In the genomic region with DNA sequence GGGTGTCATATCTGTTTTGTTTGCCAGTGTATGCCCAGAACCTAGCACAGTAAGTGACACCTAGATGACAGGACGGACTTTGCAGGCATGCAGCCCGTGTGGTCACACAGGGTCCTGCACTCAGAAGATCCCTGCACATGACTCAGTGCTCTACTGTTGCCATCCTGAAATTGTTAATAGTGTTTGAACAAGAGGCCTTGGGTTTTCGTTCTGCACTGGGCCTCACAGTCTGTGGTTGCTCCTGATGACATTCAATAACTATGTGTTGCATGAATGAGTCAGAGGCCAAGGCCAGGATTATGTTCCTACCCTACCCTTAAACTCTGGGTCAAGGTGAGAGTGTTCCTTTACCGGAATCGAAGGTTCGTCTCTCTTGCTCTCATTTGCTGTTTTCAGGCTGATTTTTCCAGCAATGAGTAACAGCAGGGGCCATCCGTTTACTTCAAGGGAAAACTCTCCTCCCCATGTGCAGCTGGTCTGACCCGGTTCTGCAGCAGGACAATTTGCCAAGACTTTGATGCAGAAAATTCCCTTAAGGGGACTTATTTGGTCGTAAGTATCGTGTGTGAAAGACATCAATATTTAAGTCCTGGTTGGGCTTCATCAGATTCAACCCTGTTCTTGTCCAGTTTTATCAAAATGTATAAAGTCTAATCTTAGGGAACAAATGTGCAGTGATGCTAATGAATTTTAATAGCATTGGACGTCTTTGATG, we compare ENCODE assay signal across 1 cellular context.
TF ChIP-seq lines count a peak whose summit lies in the region.

No MANE protein-coding gene starts in this region.

TF ChIP-seq in HepG2, 621 proteins besides CTCF, POLR2A, EP300 and RAD21 (continued from another document and continues in another):
- TF ChIP-seq, protein P1, sequence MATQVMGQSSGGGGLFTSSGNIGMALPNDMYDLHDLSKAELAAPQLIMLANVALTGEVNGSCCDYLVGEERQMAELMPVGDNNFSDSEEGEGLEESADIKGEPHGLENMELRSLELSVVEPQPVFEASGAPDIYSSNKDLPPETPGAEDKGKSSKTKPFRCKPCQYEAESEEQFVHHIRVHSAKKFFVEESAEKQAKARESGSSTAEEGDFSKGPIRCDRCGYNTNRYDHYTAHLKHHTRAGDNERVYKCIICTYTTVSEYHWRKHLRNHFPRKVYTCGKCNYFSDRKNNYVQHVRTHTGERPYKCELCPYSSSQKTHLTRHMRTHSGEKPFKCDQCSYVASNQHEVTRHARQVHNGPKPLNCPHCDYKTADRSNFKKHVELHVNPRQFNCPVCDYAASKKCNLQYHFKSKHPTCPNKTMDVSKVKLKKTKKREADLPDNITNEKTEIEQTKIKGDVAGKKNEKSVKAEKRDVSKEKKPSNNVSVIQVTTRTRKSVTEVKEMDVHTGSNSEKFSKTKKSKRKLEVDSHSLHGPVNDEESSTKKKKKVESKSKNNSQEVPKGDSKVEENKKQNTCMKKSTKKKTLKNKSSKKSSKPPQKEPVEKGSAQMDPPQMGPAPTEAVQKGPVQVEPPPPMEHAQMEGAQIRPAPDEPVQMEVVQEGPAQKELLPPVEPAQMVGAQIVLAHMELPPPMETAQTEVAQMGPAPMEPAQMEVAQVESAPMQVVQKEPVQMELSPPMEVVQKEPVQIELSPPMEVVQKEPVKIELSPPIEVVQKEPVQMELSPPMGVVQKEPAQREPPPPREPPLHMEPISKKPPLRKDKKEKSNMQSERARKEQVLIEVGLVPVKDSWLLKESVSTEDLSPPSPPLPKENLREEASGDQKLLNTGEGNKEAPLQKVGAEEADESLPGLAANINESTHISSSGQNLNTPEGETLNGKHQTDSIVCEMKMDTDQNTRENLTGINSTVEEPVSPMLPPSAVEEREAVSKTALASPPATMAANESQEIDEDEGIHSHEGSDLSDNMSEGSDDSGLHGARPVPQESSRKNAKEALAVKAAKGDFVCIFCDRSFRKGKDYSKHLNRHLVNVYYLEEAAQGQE (IDR thresholded peaks at IDR 0.05; ENCODE audit: borderline replicate concordance in 1 of 2, low read depth in 1 of 2, low read length in 2 of 2): peak in 1 of 2 experiments; percentile 70; a peak in 1 of 4 replicates
- TF ChIP-seq YEATS4 (CRISPR knock-in tag; IDR thresholded peaks at IDR 0.05; ENCODE audit: borderline replicate concordance): peak; percentile 77
- peak; percentile 66; the same call in 1 of the 2 replicates for TF ChIP-seq CAMTA2 (CRISPR knock-in tag; IDR thresholded peaks at IDR 0.05; ENCODE audit: borderline replicate concordance)
- peak; percentile 94 for TF ChIP-seq ZNF331 (CRISPR knock-in tag; IDR thresholded peaks at IDR 0.05)
- TF ChIP-seq, protein P2, sequence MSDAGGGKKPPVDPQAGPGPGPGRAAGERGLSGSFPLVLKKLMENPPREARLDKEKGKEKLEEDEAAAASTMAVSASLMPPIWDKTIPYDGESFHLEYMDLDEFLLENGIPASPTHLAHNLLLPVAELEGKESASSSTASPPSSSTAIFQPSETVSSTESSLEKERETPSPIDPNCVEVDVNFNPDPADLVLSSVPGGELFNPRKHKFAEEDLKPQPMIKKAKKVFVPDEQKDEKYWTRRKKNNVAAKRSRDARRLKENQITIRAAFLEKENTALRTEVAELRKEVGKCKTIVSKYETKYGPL (CRISPR knock-in tag; IDR thresholded peaks at IDR 0.05): peak; percentile 63; the same call in 1 of the 2 replicates
- TF ChIP-seq STAG1 (CRISPR knock-in tag; IDR thresholded peaks at IDR 0.05): peak; percentile 64
- TF ChIP-seq, protein P3, sequence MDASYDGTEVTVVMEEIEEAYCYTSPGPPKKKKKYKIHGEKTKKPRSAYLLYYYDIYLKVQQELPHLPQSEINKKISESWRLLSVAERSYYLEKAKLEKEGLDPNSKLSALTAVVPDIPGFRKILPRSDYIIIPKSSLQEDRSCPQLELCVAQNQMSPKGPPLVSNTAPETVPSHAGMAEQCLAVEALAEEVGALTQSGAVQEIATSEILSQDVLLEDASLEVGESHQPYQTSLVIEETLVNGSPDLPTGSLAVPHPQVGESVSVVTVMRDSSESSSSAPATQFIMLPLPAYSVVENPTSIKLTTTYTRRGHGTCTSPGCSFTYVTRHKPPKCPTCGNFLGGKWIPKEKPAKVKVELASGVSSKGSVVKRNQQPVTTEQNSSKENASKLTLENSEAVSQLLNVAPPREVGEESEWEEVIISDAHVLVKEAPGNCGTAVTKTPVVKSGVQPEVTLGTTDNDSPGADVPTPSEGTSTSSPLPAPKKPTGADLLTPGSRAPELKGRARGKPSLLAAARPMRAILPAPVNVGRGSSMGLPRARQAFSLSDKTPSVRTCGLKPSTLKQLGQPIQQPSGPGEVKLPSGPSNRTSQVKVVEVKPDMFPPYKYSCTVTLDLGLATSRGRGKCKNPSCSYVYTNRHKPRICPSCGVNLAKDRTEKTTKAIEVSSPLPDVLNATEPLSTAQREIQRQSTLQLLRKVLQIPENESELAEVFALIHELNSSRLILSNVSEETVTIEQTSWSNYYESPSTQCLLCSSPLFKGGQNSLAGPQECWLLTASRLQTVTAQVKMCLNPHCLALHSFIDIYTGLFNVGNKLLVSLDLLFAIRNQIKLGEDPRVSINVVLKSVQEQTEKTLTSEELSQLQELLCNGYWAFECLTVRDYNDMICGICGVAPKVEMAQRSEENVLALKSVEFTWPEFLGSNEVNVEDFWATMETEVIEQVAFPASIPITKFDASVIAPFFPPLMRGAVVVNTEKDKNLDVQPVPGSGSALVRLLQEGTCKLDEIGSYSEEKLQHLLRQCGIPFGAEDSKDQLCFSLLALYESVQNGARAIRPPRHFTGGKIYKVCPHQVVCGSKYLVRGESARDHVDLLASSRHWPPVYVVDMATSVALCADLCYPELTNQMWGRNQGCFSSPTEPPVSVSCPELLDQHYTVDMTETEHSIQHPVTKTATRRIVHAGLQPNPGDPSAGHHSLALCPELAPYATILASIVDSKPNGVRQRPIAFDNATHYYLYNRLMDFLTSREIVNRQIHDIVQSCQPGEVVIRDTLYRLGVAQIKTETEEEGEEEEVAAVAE (CRISPR knock-in tag; IDR thresholded peaks at IDR 0.05; ENCODE audit: borderline replicate concordance): peak; percentile 95
- TF ChIP-seq, protein P4, sequence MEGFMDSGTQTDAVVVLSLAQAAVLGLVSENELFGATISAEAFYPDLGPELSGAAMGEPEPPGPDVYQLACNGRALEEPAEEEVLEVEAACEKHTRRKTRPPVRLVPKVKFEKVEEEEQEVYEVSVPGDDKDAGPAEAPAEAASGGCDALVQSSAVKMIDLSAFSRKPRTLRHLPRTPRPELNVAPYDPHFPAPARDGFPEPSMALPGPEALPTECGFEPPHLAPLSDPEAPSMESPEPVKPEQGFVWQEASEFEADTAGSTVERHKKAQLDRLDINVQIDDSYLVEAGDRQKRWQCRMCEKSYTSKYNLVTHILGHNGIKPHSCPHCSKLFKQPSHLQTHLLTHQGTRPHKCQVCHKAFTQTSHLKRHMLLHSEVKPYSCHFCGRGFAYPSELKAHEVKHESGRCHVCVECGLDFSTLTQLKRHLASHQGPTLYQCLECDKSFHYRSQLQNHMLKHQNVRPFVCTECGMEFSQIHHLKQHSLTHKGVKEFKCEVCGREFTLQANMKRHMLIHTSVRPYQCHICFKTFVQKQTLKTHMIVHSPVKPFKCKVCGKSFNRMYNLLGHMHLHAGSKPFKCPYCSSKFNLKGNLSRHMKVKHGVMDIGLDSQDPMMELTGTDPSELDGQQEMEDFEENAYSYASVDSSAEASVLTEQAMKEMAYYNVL (CRISPR knock-in tag; IDR thresholded peaks at IDR 0.05; ENCODE audit: borderline replicate concordance): peak; percentile 86; the same call in 1 of the 2 replicates
- peak; percentile 63 for TF ChIP-seq MED8 (CRISPR knock-in tag; IDR thresholded peaks at IDR 0.05; ENCODE audit: insufficient replicate concordance)
- TF ChIP-seq ZBTB38 (CRISPR knock-in tag; IDR thresholded peaks at IDR 0.05): peak; percentile 71
- peak; percentile 99 for TF ChIP-seq CBX5 (CRISPR knock-in tag; IDR thresholded peaks at IDR 0.05; ENCODE audit: borderline replicate concordance)
- TF ChIP-seq ARHGAP35 (CRISPR knock-in tag; IDR thresholded peaks at IDR 0.05; ENCODE audit: borderline replicate concordance): no peak
- no peak for TF ChIP-seq SIN3A (IDR thresholded peaks at IDR 0.05; ENCODE audit: borderline replicate concordance, low read depth, low read length)
- TF ChIP-seq ZNF44 (CRISPR knock-in tag; IDR thresholded peaks at IDR 0.05): peak; percentile 91
- TF ChIP-seq KDM5B (CRISPR knock-in tag; IDR thresholded peaks at IDR 0.05; ENCODE audit: borderline replicate concordance): 0 out of 2 replicates have a peak, but pooled peaks have one; percentile 21
- no peak for TF ChIP-seq PRMT3 (CRISPR knock-in tag; IDR thresholded peaks at IDR 0.05; ENCODE audit: borderline replicate concordance, low read depth)
- peak; percentile 85; the same call in 1 of the 2 replicates for TF ChIP-seq ZNF747 (CRISPR knock-in tag; IDR thresholded peaks at IDR 0.05; ENCODE audit: borderline replicate concordance)
- peak; percentile 73; the same call in 1 of the 2 replicates for TF ChIP-seq ZNF224 (CRISPR knock-in tag; IDR thresholded peaks at IDR 0.05)
- TF ChIP-seq, protein P5, sequence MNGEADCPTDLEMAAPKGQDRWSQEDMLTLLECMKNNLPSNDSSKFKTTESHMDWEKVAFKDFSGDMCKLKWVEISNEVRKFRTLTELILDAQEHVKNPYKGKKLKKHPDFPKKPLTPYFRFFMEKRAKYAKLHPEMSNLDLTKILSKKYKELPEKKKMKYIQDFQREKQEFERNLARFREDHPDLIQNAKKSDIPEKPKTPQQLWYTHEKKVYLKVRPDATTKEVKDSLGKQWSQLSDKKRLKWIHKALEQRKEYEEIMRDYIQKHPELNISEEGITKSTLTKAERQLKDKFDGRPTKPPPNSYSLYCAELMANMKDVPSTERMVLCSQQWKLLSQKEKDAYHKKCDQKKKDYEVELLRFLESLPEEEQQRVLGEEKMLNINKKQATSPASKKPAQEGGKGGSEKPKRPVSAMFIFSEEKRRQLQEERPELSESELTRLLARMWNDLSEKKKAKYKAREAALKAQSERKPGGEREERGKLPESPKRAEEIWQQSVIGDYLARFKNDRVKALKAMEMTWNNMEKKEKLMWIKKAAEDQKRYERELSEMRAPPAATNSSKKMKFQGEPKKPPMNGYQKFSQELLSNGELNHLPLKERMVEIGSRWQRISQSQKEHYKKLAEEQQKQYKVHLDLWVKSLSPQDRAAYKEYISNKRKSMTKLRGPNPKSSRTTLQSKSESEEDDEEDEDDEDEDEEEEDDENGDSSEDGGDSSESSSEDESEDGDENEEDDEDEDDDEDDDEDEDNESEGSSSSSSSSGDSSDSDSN (CRISPR knock-in tag; IDR thresholded peaks at IDR 0.05): peak; percentile 46; the same call in 1 of the 2 replicates
- 0 out of 2 replicates have a peak, but pooled peaks have one; percentile 61 for TF ChIP-seq RELA (CRISPR knock-in tag; IDR thresholded peaks at IDR 0.05)
- peak; percentile 74; the same call in 1 of the 2 replicates for TF ChIP-seq ZNF33B (CRISPR knock-in tag; IDR thresholded peaks at IDR 0.05)
- TF ChIP-seq MEIS1 (CRISPR knock-in tag; IDR thresholded peaks at IDR 0.05; ENCODE audit: borderline replicate concordance): peak; percentile 64; the same call in 1 of the 2 replicates
- peak; percentile 93 for TF ChIP-seq TBX3 (IDR thresholded peaks at IDR 0.05; ENCODE audit: borderline replicate concordance)
- TF ChIP-seq, protein P6, sequence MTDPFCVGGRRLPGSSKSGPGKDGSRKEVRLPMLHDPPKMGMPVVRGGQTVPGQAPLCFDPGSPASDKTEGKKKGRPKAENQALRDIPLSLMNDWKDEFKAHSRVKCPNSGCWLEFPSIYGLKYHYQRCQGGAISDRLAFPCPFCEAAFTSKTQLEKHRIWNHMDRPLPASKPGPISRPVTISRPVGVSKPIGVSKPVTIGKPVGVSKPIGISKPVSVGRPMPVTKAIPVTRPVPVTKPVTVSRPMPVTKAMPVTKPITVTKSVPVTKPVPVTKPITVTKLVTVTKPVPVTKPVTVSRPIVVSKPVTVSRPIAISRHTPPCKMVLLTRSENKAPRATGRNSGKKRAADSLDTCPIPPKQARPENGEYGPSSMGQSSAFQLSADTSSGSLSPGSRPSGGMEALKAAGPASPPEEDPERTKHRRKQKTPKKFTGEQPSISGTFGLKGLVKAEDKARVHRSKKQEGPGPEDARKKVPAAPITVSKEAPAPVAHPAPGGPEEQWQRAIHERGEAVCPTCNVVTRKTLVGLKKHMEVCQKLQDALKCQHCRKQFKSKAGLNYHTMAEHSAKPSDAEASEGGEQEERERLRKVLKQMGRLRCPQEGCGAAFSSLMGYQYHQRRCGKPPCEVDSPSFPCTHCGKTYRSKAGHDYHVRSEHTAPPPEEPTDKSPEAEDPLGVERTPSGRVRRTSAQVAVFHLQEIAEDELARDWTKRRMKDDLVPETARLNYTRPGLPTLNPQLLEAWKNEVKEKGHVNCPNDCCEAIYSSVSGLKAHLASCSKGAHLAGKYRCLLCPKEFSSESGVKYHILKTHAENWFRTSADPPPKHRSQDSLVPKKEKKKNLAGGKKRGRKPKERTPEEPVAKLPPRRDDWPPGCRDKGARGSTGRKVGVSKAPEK (CRISPR knock-in tag; IDR thresholded peaks at IDR 0.05; ENCODE audit: borderline replicate concordance): no peak
- TF ChIP-seq ZNF644 (CRISPR knock-in tag; IDR thresholded peaks at IDR 0.05; ENCODE audit: low read depth): peak; percentile 94
- TF ChIP-seq NFKBIZ (CRISPR knock-in tag; IDR thresholded peaks at IDR 0.05): peak; percentile 99
- TF ChIP-seq TBX2 (CRISPR knock-in tag; IDR thresholded peaks at IDR 0.05; ENCODE audit: borderline replicate concordance): peak; percentile 98
- TF ChIP-seq, protein P7, sequence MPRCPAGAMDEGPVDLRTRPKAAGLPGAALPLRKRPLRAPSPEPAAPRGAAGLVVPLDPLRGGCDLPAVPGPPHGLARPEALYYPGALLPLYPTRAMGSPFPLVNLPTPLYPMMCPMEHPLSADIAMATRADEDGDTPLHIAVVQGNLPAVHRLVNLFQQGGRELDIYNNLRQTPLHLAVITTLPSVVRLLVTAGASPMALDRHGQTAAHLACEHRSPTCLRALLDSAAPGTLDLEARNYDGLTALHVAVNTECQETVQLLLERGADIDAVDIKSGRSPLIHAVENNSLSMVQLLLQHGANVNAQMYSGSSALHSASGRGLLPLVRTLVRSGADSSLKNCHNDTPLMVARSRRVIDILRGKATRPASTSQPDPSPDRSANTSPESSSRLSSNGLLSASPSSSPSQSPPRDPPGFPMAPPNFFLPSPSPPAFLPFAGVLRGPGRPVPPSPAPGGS (CRISPR knock-in tag; IDR thresholded peaks at IDR 0.05): peak; percentile 95; the same call in 1 of the 2 replicates
- TF ChIP-seq, protein P8, sequence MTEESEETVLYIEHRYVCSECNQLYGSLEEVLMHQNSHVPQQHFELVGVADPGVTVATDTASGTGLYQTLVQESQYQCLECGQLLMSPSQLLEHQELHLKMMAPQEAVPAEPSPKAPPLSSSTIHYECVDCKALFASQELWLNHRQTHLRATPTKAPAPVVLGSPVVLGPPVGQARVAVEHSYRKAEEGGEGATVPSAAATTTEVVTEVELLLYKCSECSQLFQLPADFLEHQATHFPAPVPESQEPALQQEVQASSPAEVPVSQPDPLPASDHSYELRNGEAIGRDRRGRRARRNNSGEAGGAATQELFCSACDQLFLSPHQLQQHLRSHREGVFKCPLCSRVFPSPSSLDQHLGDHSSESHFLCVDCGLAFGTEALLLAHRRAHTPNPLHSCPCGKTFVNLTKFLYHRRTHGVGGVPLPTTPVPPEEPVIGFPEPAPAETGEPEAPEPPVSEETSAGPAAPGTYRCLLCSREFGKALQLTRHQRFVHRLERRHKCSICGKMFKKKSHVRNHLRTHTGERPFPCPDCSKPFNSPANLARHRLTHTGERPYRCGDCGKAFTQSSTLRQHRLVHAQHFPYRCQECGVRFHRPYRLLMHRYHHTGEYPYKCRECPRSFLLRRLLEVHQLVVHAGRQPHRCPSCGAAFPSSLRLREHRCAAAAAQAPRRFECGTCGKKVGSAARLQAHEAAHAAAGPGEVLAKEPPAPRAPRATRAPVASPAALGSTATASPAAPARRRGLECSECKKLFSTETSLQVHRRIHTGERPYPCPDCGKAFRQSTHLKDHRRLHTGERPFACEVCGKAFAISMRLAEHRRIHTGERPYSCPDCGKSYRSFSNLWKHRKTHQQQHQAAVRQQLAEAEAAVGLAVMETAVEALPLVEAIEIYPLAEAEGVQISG (CRISPR knock-in tag; IDR thresholded peaks at IDR 0.05): peak; percentile 86
- peak; percentile 95 for TF ChIP-seq ZNF792 (CRISPR knock-in tag; IDR thresholded peaks at IDR 0.05)
- TF ChIP-seq ZNF274 (CRISPR knock-in tag; IDR thresholded peaks at IDR 0.05): peak; percentile 70; the same call in 1 of the 2 replicates
- TF ChIP-seq ZNF264 (CRISPR knock-in tag; IDR thresholded peaks at IDR 0.05): peak; percentile 95
